In the genomic region with DNA sequence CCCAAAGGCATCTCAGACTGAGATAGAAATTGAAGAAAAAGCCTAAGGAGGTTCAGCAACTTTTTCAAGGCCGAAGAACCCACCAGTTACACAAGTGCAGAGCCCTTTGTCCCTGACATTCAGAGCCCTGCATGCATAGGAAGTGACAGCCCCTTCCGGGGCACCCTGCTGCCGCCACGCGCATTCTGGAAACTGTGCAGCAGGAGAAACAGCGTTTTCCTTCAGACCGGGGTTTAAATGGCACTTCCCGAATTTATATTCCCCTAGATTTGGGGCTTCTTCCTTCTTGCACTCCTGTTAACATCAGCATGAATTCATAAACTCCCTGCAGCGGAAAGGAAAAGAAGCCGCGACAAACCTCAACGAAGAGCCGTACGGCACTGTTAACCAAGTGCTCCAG, we compare ENCODE assay signal across 23 cellular contexts.
DNase-seq lines count a peak whose midpoint lies in the region; ATAC-seq and TF ChIP-seq lines count a peak whose summit lies in the region.
"Had no signal": no experiment of that assay in that cellular context is flagged by ENCODE, and none has a peak within 500 bp of the region (broad histone marks: within the 10 kb centered on the region; RNA-seq: fewer than 3 reads in every experiment).

No MANE protein-coding gene starts in this region.

- H3K4me3 ChIP-seq in left ventricle myocardium inferior: no peak overlapping the region
- no peak overlapping the region for H3K4me3 ChIP-seq in prostate gland
- H3K4me3 ChIP-seq: BLaER1, breast epithelium, Peyer's patch, sigmoid colon, transverse colon had no signal

- H3K4me1 ChIP-seq in left ventricle myocardium inferior (no peaks in the 10 kb centered on the region), prostate gland (replicated peaks) (no peaks in the 10 kb centered on the region)
- H3K4me1 ChIP-seq: BLaER1, breast epithelium, Peyer's patch, sigmoid colon had no signal

- intact Hi-C loops in left ventricle myocardium superior (cut with micrococcal nuclease) (no loop called here), left ventricle myocardium inferior (cut with micrococcal nuclease) (no loop called here), head of caudate nucleus (cut with DNase I) (no loop called here), prostate gland (cut with DNase I) (no loop called here)

- TF ChIP-seq CTCF in left ventricle myocardium inferior (IDR thresholded peaks at IDR 0.05; ENCODE audit: borderline replicate concordance) (no peak), prostate gland (IDR thresholded peaks at IDR 0.05) (no peak)

- H3K36me3 Mint-ChIP-seq in T-helper 17 cell (ENCODE audit: low read depth): no peaks in the 10 kb centered on the region
- peaks cover 0 to 4% of the 10 kb centered on the region in 2 donors for H3K36me3 Mint-ChIP-seq in stimulated activated naive B cell treated with anti-CD40 and anti-IgM and Interleukin-4, amounts not matched to agents 10 μg/mL and 1 μg/mL and 100 μg/mL, for 72 hours

- ATAC-seq in left ventricle myocardium superior (no peak), T-helper 17 cell (no peak)
- ATAC-seq in stimulated activated naive B cell treated with anti-CD40 and anti-IgM and Interleukin-4, amounts not matched to agents 10 μg/mL and 1 μg/mL and 100 μg/mL, for 72 hours (replicated peaks): peak in 1 of 2 donors; percentile 49

- H3K27ac ChIP-seq in left ventricle myocardium inferior (replicated peaks): no peak overlapping the region
- H3K27ac ChIP-seq in prostate gland: no peak overlapping the region
- H3K27ac ChIP-seq: BLaER1, breast epithelium, Peyer's patch, sigmoid colon, transverse colon, VCaP had no signal

- H3K27me3 Mint-ChIP-seq in T-helper 17 cell: peaks cover 68% of the 10 kb centered on the region
- peaks cover 0 to 15% of the 10 kb centered on the region in 2 donors for H3K27me3 Mint-ChIP-seq in stimulated activated naive B cell treated with anti-CD40 and anti-IgM and Interleukin-4, amounts not matched to agents 10 μg/mL and 1 μg/mL and 100 μg/mL, for 72 hours

- no peak overlapping the region for H3K27ac Mint-ChIP-seq in T-helper 17 cell
- H3K27ac Mint-ChIP-seq in stimulated activated naive B cell treated with anti-CD40 and anti-IgM and Interleukin-4, amounts not matched to agents 10 μg/mL and 1 μg/mL and 100 μg/mL, for 72 hours: no peak overlapping the region
- H3K27ac Mint-ChIP-seq: activated CD4-positive, alpha-beta T cell treated with anti-CD3 and anti-CD28 coated beads, Interleukin-2, amount 10 ng/mL, durations not matched to agents 7 days and 5 days had no signal

- no peaks in the 10 kb centered on the region for H3K9me3 Mint-ChIP-seq in stimulated activated naive B cell treated with anti-CD40 and anti-IgM and Interleukin-4, amounts not matched to agents 10 μg/mL and 1 μg/mL and 100 μg/mL, for 72 hours
- H3K9me3 Mint-ChIP-seq: activated CD4-positive, alpha-beta T cell treated with anti-CD3 and anti-CD28 coated beads, Interleukin-2, amount 10 ng/mL, durations not matched to agents 7 days and 5 days had no signal

- 95% methylated on average over 14 of the region's 14 CpGs for WGBS in prostate gland

- H3K9me3 ChIP-seq in left ventricle myocardium inferior (replicated peaks) (no peaks in the 10 kb centered on the region), T-helper 17 cell (ENCODE audit: control insufficient read depth, low read length, poor library complexity, severe bottlenecking) (no peaks in the 10 kb centered on the region), prostate gland (no peaks in the 10 kb centered on the region)
- H3K9me3 ChIP-seq: BLaER1, breast epithelium, Peyer's patch, sigmoid colon, transverse colon had no signal

- H3K27me3 ChIP-seq in left ventricle myocardium inferior (ENCODE audit: low read depth) (peaks cover 76% of the 10 kb centered on the region), prostate gland (replicated peaks; ENCODE audit: insufficient read depth) (no peaks in the 10 kb centered on the region)
- H3K27me3 ChIP-seq: BLaER1, Peyer's patch had no signal

- peak; percentile 39 for DNase-seq in left ventricle myocardium superior
- DNase-seq in left ventricle myocardium inferior: no peak
- no peak for DNase-seq in T-helper 17 cell
- peak in 33 of 42 donors; percentile 25 to 75 (median 55) for DNase-seq in head of caudate nucleus
- DNase-seq in stimulated activated naive B cell treated with anti-CD40 and anti-IgM and Interleukin-4, amounts not matched to agents 10 μg/mL and 1 μg/mL and 100 μg/mL, for 72 hours: no peak
- no peak for DNase-seq in prostate gland (ENCODE audit: low spot score)
- no peak for DNase-seq in NCI-H1105 treated with DMSO at 0.1 percent for 48 hours (lab: John Stamatoyannopoulos, UW)
- DNase-seq: activated CD4-positive, alpha-beta T cell treated with anti-CD3 and anti-CD28 coated beads, Interleukin-2, amount 10 ng/mL, durations not matched to agents 7 days and 5 days; activated naive CD4-positive, alpha-beta T cell treated with Interleukin-2 at 50 U/mL for 16 hours; activated T-cell treated with anti-CD3 and anti-CD28 coated beads, Interleukin-2, amount 50 U/mL, for 1 hour; NCI-H1694; NCI-H446; NCI-H748 treated with DMSO at 0.1 percent for 48 hours; Peyer's patch; SHP77 treated with DMSO at 0.1 percent for 48 hours; sigmoid colon; stimulated activated CD4-positive, alpha-beta T cell treated with anti-CD3 and anti-CD28 coated beads, Interleukin-12 subunit alpha, Interleukin-12 subunit beta, amount 100 ng/mL, for 4 hours; stimulated activated CD4-positive, alpha-beta T cell treated with anti-CD3 and anti-CD28 coated beads, Interleukin-4, amount 100 ng/mL, for 1 hour; T-helper 9 cell; transverse colon had no signal

- H3K4me1 Mint-ChIP-seq in T-helper 17 cell: peaks cover 5% of the 10 kb centered on the region
- H3K4me1 Mint-ChIP-seq in stimulated activated naive B cell treated with anti-CD40 and anti-IgM and Interleukin-4, amounts not matched to agents 10 μg/mL and 1 μg/mL and 100 μg/mL, for 72 hours: peaks cover 14 to 41% of the 10 kb centered on the region in 2 donors
- H3K4me1 Mint-ChIP-seq: activated CD4-positive, alpha-beta T cell treated with anti-CD3 and anti-CD28 coated beads, Interleukin-2, amount 10 ng/mL, durations not matched to agents 7 days and 5 days had no signal

- no peak for TF ChIP-seq POLR2A in prostate gland (IDR thresholded peaks at IDR 0.05)

- H3K4me3 Mint-ChIP-seq in T-helper 17 cell: peak overlapping the region; percentile 33
- peak overlapping the region; percentile 52 to 78 for H3K4me3 Mint-ChIP-seq in stimulated activated naive B cell treated with anti-CD40 and anti-IgM and Interleukin-4, amounts not matched to agents 10 μg/mL and 1 μg/mL and 100 μg/mL, for 72 hours
- H3K4me3 Mint-ChIP-seq: activated CD4-positive, alpha-beta T cell treated with anti-CD3 and anti-CD28 coated beads, Interleukin-2, amount 10 ng/mL, durations not matched to agents 7 days and 5 days had no signal

- H3K36me3 ChIP-seq in left ventricle myocardium inferior: no peaks in the 10 kb centered on the region
- H3K36me3 ChIP-seq in prostate gland: no peaks in the 10 kb centered on the region
- H3K36me3 ChIP-seq: BLaER1, breast epithelium, Peyer's patch, sigmoid colon, transverse colon had no signal

Comparison
In these comparisons a context has a peak if more than half of its experiments do, and no peak if none do; other contexts are left out.
1. DNase-seq: peak in left ventricle myocardium superior (single experiment) and head of caudate nucleus (33 of 42); none in left ventricle myocardium inferior (single experiment), T-helper 17 cell (0 of 3), stimulated activated naive B cell treated with anti-CD40 and anti-IgM and Interleukin-4, amounts not matched to agents 10 μg/mL and 1 μg/mL and 100 μg/mL, for 72 hours (single experiment), prostate gland (single experiment) and NCI-H1105 treated with DMSO at 0.1 percent for 48 hours (single experiment).